12 cellular contexts compared by ENCODE assay signal in genomic region chr1:36204347-36204909, GRCh38. TPM values are rescaled to one million over a fixed set of nuclear protein-coding genes. Genes with fewer than 3 reads are reported as not detected.
DNase-seq lines count a peak whose midpoint lies in the region; ATAC-seq and TF ChIP-seq lines count a peak whose summit lies in the region.
"Had no signal": no experiment of that assay in that cellular context is flagged by ENCODE, and none has a peak within 500 bp of the region (broad histone marks: within the 10 kb centered on the region; RNA-seq: fewer than 3 reads in every experiment).

No MANE protein-coding gene starts in this region.

- ATAC-seq in psoas muscle, result peak; percentile 22 to 45 (median 41)
- ATAC-seq in effector memory CD8-positive, alpha-beta T cell (replicated peaks), result no peak
- ATAC-seq in GM21423 (IDR thresholded peaks at IDR 0.05; ENCODE audit: unreplicated experiment), result no peak
- ATAC-seq: HCT116 had no signal

- H3K4me1 ChIP-seq in psoas muscle, result peaks cover 36% of the 10 kb centered on the region

- H3K27me3 ChIP-seq in AG04450 (ENCODE audit: control insufficient read depth, insufficient read depth, low read length) (no peaks in the 10 kb centered on the region), psoas muscle (ENCODE audit: insufficient read depth in 3 of 3, low read length in 2 of 3) (no peaks in the 10 kb centered on the region)

- H3K4me3 ChIP-seq in AG04450 (ENCODE audit: low read depth, low read length), result no peak overlapping the region
- H3K4me3 ChIP-seq in fibroblast of pulmonary artery (replicated peaks; ENCODE audit: low read depth, low read length), result no peak overlapping the region
- peak overlapping the region; percentile 44 for H3K4me3 ChIP-seq in psoas muscle

- H3K27ac Mint-ChIP-seq in activated CD4-positive, alpha-beta T cell treated with anti-CD3 and anti-CD28 coated beads, Interleukin-2, amount 10 ng/mL, durations not matched to agents 7 days and 5 days, result no peak overlapping the region
- H3K27ac Mint-ChIP-seq in effector memory CD8-positive, alpha-beta T cell, result no peak overlapping the region
- H3K27ac Mint-ChIP-seq: activated CD4-positive, alpha-beta memory T cell treated with anti-CD3 and anti-CD28 coated beads for 36 hours had no signal

- H3K9me3 Mint-ChIP-seq in activated CD4-positive, alpha-beta T cell treated with anti-CD3 and anti-CD28 coated beads, Interleukin-2, amount 10 ng/mL, durations not matched to agents 7 days and 5 days, result no peaks in the 10 kb centered on the region
- H3K9me3 Mint-ChIP-seq in effector memory CD8-positive, alpha-beta T cell, result no peaks in the 10 kb centered on the region
- H3K9me3 Mint-ChIP-seq: activated CD4-positive, alpha-beta memory T cell treated with anti-CD3 and anti-CD28 coated beads for 36 hours had no signal

- DNase-seq in AG04450 (ENCODE audit: low read depth, low spot score) (no peak), NCI-H446 treated with DMSO at 0.1 percent for 48 hours (lab: John Stamatoyannopoulos, UW) (peak; percentile 48), fibroblast of pulmonary artery (ENCODE audit: low read depth) (peak; percentile 56), psoas muscle (peak; percentile 55 to 74), DMS79 treated with DMSO at 0.1 percent for 48 hours (lab: John Stamatoyannopoulos, UW) (no peak)
- DNase-seq in activated CD4-positive, alpha-beta T cell treated with anti-CD3 and anti-CD28 coated beads, Interleukin-2, amount 10 ng/mL, durations not matched to agents 7 days and 5 days, result no peak
- no peak for DNase-seq in effector memory CD8-positive, alpha-beta T cell
- DNase-seq: activated CD4-positive, alpha-beta memory T cell treated with anti-CD3 and anti-CD28 coated beads for 36 hours; NCI-H526; T-helper 1 cell had no signal

- TF ChIP-seq CTCF in AG04450 (IDR thresholded peaks at IDR 0.05; ENCODE audit: low read depth, low read length) (no peak), fibroblast of pulmonary artery (IDR thresholded peaks at IDR 0.05; ENCODE audit: low read length, missing control alignments) (no peak), psoas muscle (IDR thresholded peaks at IDR 0.05) (no peak)

- 49 to 61% (median 53%) methylated on average over 6 of the region's 6 CpGs for WGBS in psoas muscle, 3 donors

- peaks cover 4% of the 10 kb centered on the region for H3K27me3 Mint-ChIP-seq in activated CD4-positive, alpha-beta T cell treated with anti-CD3 and anti-CD28 coated beads, Interleukin-2, amount 10 ng/mL, durations not matched to agents 7 days and 5 days
- peaks cover 9 to 15% of the 10 kb centered on the region in 2 donors for H3K27me3 Mint-ChIP-seq in effector memory CD8-positive, alpha-beta T cell
- H3K27me3 Mint-ChIP-seq: activated CD4-positive, alpha-beta memory T cell treated with anti-CD3 and anti-CD28 coated beads for 36 hours had no signal

- intact Hi-C loops in psoas muscle (cut with DNase I), result no loop called here

- POLR2A ChIA-PET in AG04450 (lab: Yijun Ruan, JAX), result interaction anchor here (0.6 kb wide), 1 partner anchor 17 kb away, joined by 7 read pairs; no protein-coding TSS in a partner anchor
- POLR2A ChIA-PET in activated CD4-positive, alpha-beta T cell treated with anti-CD3 and anti-CD28 coated beads, Interleukin-2, amount 10 ng/mL, durations not matched to agents 7 days and 5 days (lab: Charles Lee), result no interaction called here

- CTCF ChIA-PET in AG04450 (lab: Charles Lee), result interaction anchor here (1.1 kb wide), 1 partner anchor 16 kb away, joined by 4 read pairs; no protein-coding TSS in a partner anchor
- CTCF ChIA-PET in activated CD4-positive, alpha-beta T cell treated with anti-CD3 and anti-CD28 coated beads, Interleukin-2, amount 10 ng/mL, durations not matched to agents 7 days and 5 days (lab: Charles Lee), result no interaction called here

- H3K9me3 ChIP-seq in AG04450 (ENCODE audit: control insufficient read depth, insufficient read depth, low read length) (no peaks in the 10 kb centered on the region; the same call in 1 of the 2 replicates), psoas muscle (no peaks in the 10 kb centered on the region)

- no peaks in the 10 kb centered on the region for H3K36me3 Mint-ChIP-seq in activated CD4-positive, alpha-beta T cell treated with anti-CD3 and anti-CD28 coated beads, Interleukin-2, amount 10 ng/mL, durations not matched to agents 7 days and 5 days (ENCODE audit: low read depth)
- peaks cover 3% of the 10 kb centered on the region for H3K36me3 Mint-ChIP-seq in effector memory CD8-positive, alpha-beta T cell (ENCODE audit: insufficient read depth)
- H3K36me3 Mint-ChIP-seq: activated CD4-positive, alpha-beta memory T cell treated with anti-CD3 and anti-CD28 coated beads for 36 hours had no signal

- H3K27ac ChIP-seq in AG04450 (ENCODE audit: low read depth, low read length) (peak overlapping the region; percentile 2), psoas muscle (peak overlapping the region; percentile 91)

- H3K4me1 Mint-ChIP-seq in activated CD4-positive, alpha-beta T cell treated with anti-CD3 and anti-CD28 coated beads, Interleukin-2, amount 10 ng/mL, durations not matched to agents 7 days and 5 days, result peaks cover 6% of the 10 kb centered on the region
- no peaks in the 10 kb centered on the region for H3K4me1 Mint-ChIP-seq in effector memory CD8-positive, alpha-beta T cell (ENCODE audit: low read depth in 2 of 2)

- no peaks in the 10 kb centered on the region for H3K36me3 ChIP-seq in psoas muscle (ENCODE audit: insufficient read depth in 1 of 2, low read depth in 1 of 2)

- no peak overlapping the region for H3K4me3 Mint-ChIP-seq in activated CD4-positive, alpha-beta T cell treated with anti-CD3 and anti-CD28 coated beads, Interleukin-2, amount 10 ng/mL, durations not matched to agents 7 days and 5 days
- H3K4me3 Mint-ChIP-seq in effector memory CD8-positive, alpha-beta T cell, result no peak overlapping the region
- H3K4me3 Mint-ChIP-seq: activated CD4-positive, alpha-beta memory T cell treated with anti-CD3 and anti-CD28 coated beads for 36 hours had no signal

RNA-seq across cellular contexts. Expression of gene THRAP3, which starts 19.8 kb away (rescaled TPM):
- polyA plus RNA-seq in AG04450 (2011; rRNA removed), result 76.0 and 76.5 TPM in 2 replicates
- 85.5 and 111 TPM in 2 replicates for polyA minus RNA-seq in AG04450 (2011; rRNA and poly(A)+ RNA removed)
- total RNA-seq in psoas muscle, result 100 to 1,000 TPM in 3 of 4 donors, 10 to 100 TPM in 1; 96.6 to 159 (median 124) TPM
- 10 to 100 TPM; 45.8 to 92.9 (median 80.3) TPM for polyA plus RNA-seq in psoas muscle
- total RNA-seq in activated CD4-positive, alpha-beta T cell treated with anti-CD3 and anti-CD28 coated beads, Interleukin-2, amount 10 ng/mL, durations not matched to agents 7 days and 5 days, result 100 to 1,000 TPM; 142 to 167 TPM

RNA-seq across cellular contexts. Expression of gene MAP7D1, which starts 48.5 kb away (rescaled TPM):
- polyA plus RNA-seq in AG04450 (2011; rRNA removed) (23.4 and 28.2 TPM in 2 replicates), psoas muscle (100 to 1,000 TPM; 117 to 342 (median 165) TPM)
- 32.6 and 42.3 TPM in 2 replicates for polyA minus RNA-seq in AG04450 (2011; rRNA and poly(A)+ RNA removed)
- 100 to 1,000 TPM; 209 to 230 (median 215) TPM for total RNA-seq in psoas muscle
- total RNA-seq in activated CD4-positive, alpha-beta T cell treated with anti-CD3 and anti-CD28 coated beads, Interleukin-2, amount 10 ng/mL, durations not matched to agents 7 days and 5 days, result 100 to 1,000 TPM; 209 to 226 TPM

RNA-seq across cellular contexts. Expression of gene TRAPPC3, which starts 55.1 kb away (rescaled TPM):
- 88.5 and 92.3 TPM in 2 replicates for polyA plus RNA-seq in AG04450 (2011; rRNA removed)
- 27.3 and 30.2 TPM in 2 replicates for polyA minus RNA-seq in AG04450 (2011; rRNA and poly(A)+ RNA removed)
- total RNA-seq in psoas muscle, result 10 to 100 TPM; 34.8 to 44.4 (median 38.7) TPM
- polyA plus RNA-seq in psoas muscle, result 10 to 100 TPM; 43.8 to 91.8 (median 73.0) TPM
- 10 to 100 TPM; 57.5 to 59.3 TPM for total RNA-seq in activated CD4-positive, alpha-beta T cell treated with anti-CD3 and anti-CD28 coated beads, Interleukin-2, amount 10 ng/mL, durations not matched to agents 7 days and 5 days

Comparison
In these comparisons a context has a peak if more than half of its experiments do, and no peak if none do; other contexts are left out.
1. DNase-seq: peak in NCI-H446 treated with DMSO at 0.1 percent for 48 hours (single experiment), fibroblast of pulmonary artery (single experiment) and psoas muscle (2 of 2); none in AG04450 (single experiment), activated CD4-positive, alpha-beta T cell treated with anti-CD3 and anti-CD28 coated beads, Interleukin-2, amount 10 ng/mL, durations not matched to agents 7 days and 5 days (single experiment), effector memory CD8-positive, alpha-beta T cell (0 of 3) and DMS79 treated with DMSO at 0.1 percent for 48 hours (single experiment).
2. ATAC-seq: peak in psoas muscle (4 of 4); none in effector memory CD8-positive, alpha-beta T cell (single experiment) and GM21423 (single experiment).